ENCODE assay signal across 21 cellular contexts in the genomic region with DNA sequence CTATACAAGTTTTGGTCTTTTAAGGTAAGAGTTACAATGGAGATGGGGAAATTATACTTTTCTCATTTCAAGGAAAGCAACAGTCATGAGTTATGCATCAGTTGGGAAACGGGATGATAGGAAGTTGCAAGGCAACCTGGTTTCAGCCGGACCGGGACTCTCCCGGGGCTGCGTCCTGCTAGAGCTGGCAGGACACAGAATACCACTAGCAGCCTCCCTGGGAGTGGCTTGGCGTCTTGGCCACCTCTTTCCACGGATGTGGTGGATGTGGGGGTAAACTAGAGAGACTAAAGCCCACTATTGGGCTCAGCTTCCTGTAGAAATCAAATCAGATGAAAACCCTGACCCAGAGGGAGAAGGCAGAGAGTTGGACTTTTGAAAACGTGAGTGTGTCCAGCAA.
"Had no signal": no experiment of that assay in that cellular context is flagged by ENCODE, and none has a peak within 500 bp of the region (broad histone marks: within the 10 kb centered on the region; RNA-seq: fewer than 3 reads in every experiment).

No MANE protein-coding gene starts in this region.

- H3K27me3 Mint-ChIP-seq: activated CD4-positive, alpha-beta memory T cell treated with anti-CD3 and anti-CD28 coated beads for 36 hours; central memory CD8-positive, alpha-beta T cell; stimulated activated naive B cell treated with anti-CD40 and anti-IgM and Interleukin-4, amounts not matched to agents 10 μg/mL and 1 μg/mL and 100 μg/mL, for 72 hours; T-helper 17 cell; type B pancreatic cell had no signal

- DNase-seq: activated CD4-positive, alpha-beta memory T cell treated with anti-CD3 and anti-CD28 coated beads for 36 hours; activated CD4-positive, alpha-beta T cell treated with anti-CD3 and anti-CD28 coated beads for 48 hours; activated CD4-positive, CD25-positive, alpha-beta regulatory T cell; adrenal gland; esophagus squamous epithelium; lower lobe of right lung; natural killer cell; pancreas; stimulated activated CD4-positive, alpha-beta T cell treated with anti-CD3 and anti-CD28 coated beads, Interleukin-2, amount 100 ng/mL, for 48 hours; stimulated activated naive B cell treated with anti-CD40 and anti-IgM and Interleukin-4, amounts not matched to agents 10 μg/mL and 1 μg/mL and 100 μg/mL, for 72 hours; SW 1271; T-helper 17 cell had no signal

- H3K4me1 Mint-ChIP-seq: natural killer cell had no signal

- H3K36me3 ChIP-seq: adrenal gland, pancreas, right lobe of liver had no signal

- H3K9me3 ChIP-seq: adrenal gland, esophagus squamous epithelium, gastroesophageal sphincter, heart left ventricle, lower lobe of right lung, pancreas, right lobe of liver had no signal

- H3K27me3 ChIP-seq: adrenal gland, dorsolateral prefrontal cortex, esophagus squamous epithelium, gastroesophageal sphincter, heart left ventricle, pancreas, right lobe of liver had no signal

- H3K4me3 ChIP-seq: adrenal gland, dorsolateral prefrontal cortex, esophagus squamous epithelium, gastroesophageal sphincter, heart left ventricle, lower lobe of right lung, pancreas, right lobe of liver had no signal

- H3K4me3 Mint-ChIP-seq: activated CD4-positive, alpha-beta memory T cell treated with anti-CD3 and anti-CD28 coated beads for 36 hours; activated T-helper 1 cell treated with anti-CD3 and anti-CD28 coated beads, Interleukin-12 subunit alpha, Interleukin-12 subunit beta, Interleukin-2, Interleukin-4 antibody, amounts not matched to agents 30 ng/mL and 10 ng/mL and 1 ng/mL, durations not matched to agents 14 hours and 24 hours and 36 hours; central memory CD8-positive, alpha-beta T cell; natural killer cell; stimulated activated naive B cell treated with anti-CD40 and anti-IgM and Interleukin-4, amounts not matched to agents 10 μg/mL and 1 μg/mL and 100 μg/mL, for 72 hours; T-helper 17 cell; type B pancreatic cell had no signal

- H3K4me1 ChIP-seq: pancreas had no signal

- H3K36me3 Mint-ChIP-seq: activated naive CD4-positive, alpha-beta T cell treated with anti-CD3 and anti-CD28 coated beads, Interleukin-2, amount 50 U/mL, for 72 hours; natural killer cell; type B pancreatic cell had no signal

- H3K27ac Mint-ChIP-seq: activated CD4-positive, alpha-beta memory T cell treated with anti-CD3 and anti-CD28 coated beads for 36 hours; activated naive CD4-positive, alpha-beta T cell treated with anti-CD3 and anti-CD28 coated beads, Interleukin-2, amount 50 U/mL, for 72 hours; activated T-helper 1 cell treated with anti-CD3 and anti-CD28 coated beads, Interleukin-12 subunit alpha, Interleukin-12 subunit beta, Interleukin-2, Interleukin-4 antibody, amounts not matched to agents 30 ng/mL and 10 ng/mL and 1 ng/mL, durations not matched to agents 14 hours and 24 hours and 36 hours; natural killer cell; stimulated activated naive B cell treated with anti-CD40 and anti-IgM and Interleukin-4, amounts not matched to agents 10 μg/mL and 1 μg/mL and 100 μg/mL, for 72 hours; T-helper 17 cell; type B pancreatic cell had no signal

- H3K27ac ChIP-seq: adrenal gland, dorsolateral prefrontal cortex, esophagus squamous epithelium, gastroesophageal sphincter, heart left ventricle, lower lobe of right lung, pancreas, right lobe of liver had no signal

- ATAC-seq: activated naive CD4-positive, alpha-beta T cell treated with anti-CD3 and anti-CD28 coated beads, Interleukin-2, amount 50 U/mL, for 72 hours; gastroesophageal sphincter; left colon; lower lobe of right lung; natural killer cell; right lobe of liver; stimulated activated naive B cell treated with anti-CD40 and anti-IgM and Interleukin-4, amounts not matched to agents 10 μg/mL and 1 μg/mL and 100 μg/mL, for 72 hours; T-helper 17 cell had no signal

- H3K9me3 Mint-ChIP-seq: activated CD4-positive, alpha-beta memory T cell treated with anti-CD3 and anti-CD28 coated beads for 36 hours; activated naive CD4-positive, alpha-beta T cell treated with anti-CD3 and anti-CD28 coated beads, Interleukin-2, amount 50 U/mL, for 72 hours; activated T-helper 1 cell treated with anti-CD3 and anti-CD28 coated beads, Interleukin-12 subunit alpha, Interleukin-12 subunit beta, Interleukin-2, Interleukin-4 antibody, amounts not matched to agents 30 ng/mL and 10 ng/mL and 1 ng/mL, durations not matched to agents 14 hours and 24 hours and 36 hours; central memory CD8-positive, alpha-beta T cell; natural killer cell; stimulated activated naive B cell treated with anti-CD40 and anti-IgM and Interleukin-4, amounts not matched to agents 10 μg/mL and 1 μg/mL and 100 μg/mL, for 72 hours; type B pancreatic cell had no signal
